9 cellular contexts compared by ENCODE assay signal in genomic region chr1:83692524-83693336, GRCh38.
DNase-seq lines count a peak whose midpoint lies in the region; ATAC-seq and TF ChIP-seq lines count a peak whose summit lies in the region.
"Had no signal": no experiment of that assay in that cellular context is flagged by ENCODE, and none has a peak within 500 bp of the region (broad histone marks: within the 10 kb centered on the region; RNA-seq: fewer than 3 reads in every experiment).

No MANE protein-coding gene starts in this region.

- TF ChIP-seq CTCF in HFFc6 (IDR thresholded peaks at IDR 0.05) (no peak), dorsolateral prefrontal cortex (IDR thresholded peaks at IDR 0.05 in 54 of 56, conservative IDR thresholded peaks at IDR 0.05 in 2 of 56; ENCODE audit: low read depth in 1 of 56, partially characterized antibody in 56 of 56) (no peak), upper lobe of right lung (IDR thresholded peaks at IDR 0.05) (no peak)

- peaks cover 20% of the 10 kb centered on the region for H3K4me1 ChIP-seq in mesodermal cell (ENCODE audit: control insufficient read depth, insufficient read depth, low read length, poor library complexity, severe bottlenecking)
- peaks cover 6% of the 10 kb centered on the region for H3K4me1 ChIP-seq in upper lobe of right lung
- H3K4me1 ChIP-seq: SJSA1 had no signal

- peak overlapping the region in 29 of 59 donors; percentile 2 to 70 (median 39) for H3K27ac ChIP-seq in dorsolateral prefrontal cortex
- H3K27ac ChIP-seq in mesodermal cell (ENCODE audit: low read depth, low read length, severe bottlenecking): peak overlapping the region; percentile 82
- no peak overlapping the region for H3K27ac ChIP-seq in upper lobe of right lung
- H3K27ac ChIP-seq: SJSA1 had no signal

- H3K4me1 Mint-ChIP-seq in HFFc6 (ENCODE audit: low read depth): no peaks in the 10 kb centered on the region

- DNase-seq in HFFc6: no peak
- DNase-seq in NCI-H748 (lab: John Stamatoyannopoulos, UW; ENCODE audit: unreplicated experiment): peak; percentile 88
- DNase-seq in dorsolateral prefrontal cortex: peak in 2 of 10 donors; percentile 11 to 38
- DNase-seq in upper lobe of right lung: no peak
- DNase-seq in middle frontal gyrus (ENCODE audit: extremely low spot score, low spot score): no peak
- DNase-seq in mesenteric fat pad (ENCODE audit: low spot score): no peak

- peak overlapping the region; percentile 41 for H3K4me3 Mint-ChIP-seq in HFFc6

- 0% methylated on average over 7 of the region's 12 CpGs for WGBS in mesodermal cell (ENCODE audit: insufficient coverage in 2 of 2), 2 experiments

- intact Hi-C loops in dorsolateral prefrontal cortex (cut with DNase I) (no loop called here), upper lobe of right lung (cut with DNase I) (no loop called here)

- H3K27ac Mint-ChIP-seq in HFFc6: no peak overlapping the region

- H3K4me3 ChIP-seq in GM08714 (ENCODE audit: low read length): peak overlapping the region; percentile 19; the same call in 1 of the 2 replicates
- H3K4me3 ChIP-seq in dorsolateral prefrontal cortex: peak overlapping the region; percentile 21 to 69 (median 45)
- H3K4me3 ChIP-seq in mesodermal cell (ENCODE audit: extremely low read depth, insufficient read depth, low read length, poor library complexity, severe bottlenecking): peak overlapping the region; percentile 20
- H3K4me3 ChIP-seq in upper lobe of right lung: peak overlapping the region; percentile 38
- H3K4me3 ChIP-seq: SJSA1 had no signal

- peaks cover 24% of the 10 kb centered on the region for H3K9me3 Mint-ChIP-seq in HFFc6

- H3K36me3 ChIP-seq in mesodermal cell (ENCODE audit: control insufficient read depth, insufficient read depth, low read length) (no peaks in the 10 kb centered on the region), upper lobe of right lung (no peaks in the 10 kb centered on the region)
- H3K36me3 ChIP-seq: SJSA1 had no signal

- no peaks in the 10 kb centered on the region for H3K9me3 ChIP-seq in mesodermal cell (ENCODE audit: control insufficient read depth, low read length)
- H3K9me3 ChIP-seq in upper lobe of right lung: no peaks in the 10 kb centered on the region
- H3K9me3 ChIP-seq: SJSA1 had no signal

- H3K27me3 ChIP-seq in dorsolateral prefrontal cortex (no peaks in the 10 kb centered on the region), upper lobe of right lung (no peaks in the 10 kb centered on the region)
- H3K27me3 ChIP-seq: SJSA1 had no signal

- H3K36me3 Mint-ChIP-seq in HFFc6 (ENCODE audit: low read depth): no peaks in the 10 kb centered on the region

- peaks cover 4% of the 10 kb centered on the region for H3K27me3 Mint-ChIP-seq in HFFc6 (ENCODE audit: insufficient read depth)

- ATAC-seq in upper lobe of right lung: peak; percentile 59
